In the genomic region with DNA sequence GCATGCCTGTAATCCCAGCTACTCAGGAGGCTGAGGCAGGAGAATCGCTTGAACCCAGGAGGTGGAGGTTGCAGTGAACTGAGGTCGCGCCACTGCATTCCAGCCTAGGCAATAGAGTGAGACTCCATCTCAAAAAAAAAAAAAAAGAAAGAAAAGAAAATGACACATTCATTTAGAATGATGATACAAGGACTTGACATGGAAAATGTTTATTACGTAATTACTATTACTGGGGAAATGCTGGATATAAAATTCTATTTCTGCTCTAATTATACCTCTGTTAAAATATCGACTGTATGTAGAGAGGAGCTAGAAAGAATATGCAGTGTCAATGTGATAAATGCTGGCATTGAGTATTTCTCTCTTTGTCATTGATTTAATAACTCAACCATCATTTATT, we compare ENCODE assay signal across 7 cellular contexts.
"Had no signal": no experiment of that assay in that cellular context is flagged by ENCODE, and none has a peak within 500 bp of the region (broad histone marks: within the 10 kb centered on the region; RNA-seq: fewer than 3 reads in every experiment).

No MANE protein-coding gene starts in this region.

- H3K27ac Mint-ChIP-seq: IgD-negative memory B cell had no signal

- ATAC-seq: HepG2 had no signal

- FAIRE-seq: HepG2, HTR-8/SVneo had no signal

- H3K4me3 Mint-ChIP-seq: IgD-negative memory B cell had no signal

- H3K27ac ChIP-seq: HL-60 had no signal

- DNase-seq: IMR-90, KBM-7, KG1 had no signal

- H3K9me3 Mint-ChIP-seq: IgD-negative memory B cell had no signal
